8 cellular contexts compared by ENCODE assay signal in genomic region chr5:176388341-176389113, GRCh38. TPM values are rescaled to one million over a fixed set of nuclear protein-coding genes. Genes with fewer than 3 reads are reported as not detected.
A peak's percentile ranks its signal among the peaks of the same experiment; 100 is the strongest.
DNase-seq lines count a peak whose midpoint lies in the region; ATAC-seq and TF ChIP-seq lines count a peak whose summit lies in the region.

TSS of gene HIGD2A (plus strand) at chr5:176388751. CDS start at chr5:176388820, 69 bp downstream.
TSS of gene NOP16 (minus strand) at chr5:176388598. CDS start at chr5:176388539, 59 bp downstream.

- H3K36me3 ChIP-seq in cardiac muscle cell (peaks cover 12% of the 10 kb centered on the region), parathyroid adenoma (ENCODE audit: control insufficient read depth, insufficient read depth, low read length) (no peaks in the 10 kb centered on the region), tibial nerve (peaks cover 0 to 66% (median 12%) of the 10 kb centered on the region in 3 donors)

- H3K9ac ChIP-seq in parathyroid adenoma = peak within 1 kb of the TSS; percentile 93

- H3K27me3 Mint-ChIP-seq in activated naive CD8-positive, alpha-beta T cell treated with anti-CD3 and anti-CD28 coated beads, Interleukin-2, amount 50 U/mL, for 24 hours = no peaks in the 10 kb centered on the region

- DNase-seq in GM12865 (ENCODE audit: low read depth) (peak; percentile 99), NCI-H1417 treated with DMSO at 0.1 percent for 48 hours (lab: John Stamatoyannopoulos, UW) (peak; percentile 78), SW480 (ENCODE audit: low spot score) (peak; percentile 99), cardiac muscle cell (ENCODE audit: low read depth in 1 of 2, low spot score in 1 of 2) (peak; percentile 99 to 100), tibial nerve (ENCODE audit: low spot score in 2 of 2) (peak; percentile 99 to 100)
- peak; percentile 99 for DNase-seq in activated naive CD8-positive, alpha-beta T cell treated with anti-CD3 and anti-CD28 coated beads, Interleukin-2, amount 50 U/mL, for 24 hours

- no peaks in the 10 kb centered on the region for H3K9me3 Mint-ChIP-seq in activated naive CD8-positive, alpha-beta T cell treated with anti-CD3 and anti-CD28 coated beads, Interleukin-2, amount 50 U/mL, for 24 hours

- TF ChIP-seq POLR2A in tibial nerve (IDR thresholded peaks at IDR 0.05) = peak; percentile 22 to 47

- H3K4me1 ChIP-seq in cardiac muscle cell (ENCODE audit: low read depth) (peaks cover 7% of the 10 kb centered on the region), parathyroid adenoma (peaks cover 15% of the 10 kb centered on the region), tibial nerve (peaks cover 0 to 35% (median 15%) of the 10 kb centered on the region in 4 donors)

- H3K79me2 ChIP-seq in parathyroid adenoma = peaks cover 24% of the 10 kb centered on the region

- peak within 1 kb of the TSS; percentile 96 for H3K4me3 ChIP-seq in GM12865 (ENCODE audit: low read depth, low read length)
- peak within 1 kb of the TSS; percentile 62 for H3K4me3 ChIP-seq in cardiac muscle cell
- peak within 1 kb of the TSS; percentile 85 for H3K4me3 ChIP-seq in parathyroid adenoma (ENCODE audit: low read depth, low read length)
- peak within 1 kb of the TSS; percentile 73 to 92 (median 76) for H3K4me3 ChIP-seq in tibial nerve

- peak; percentile 83 for ATAC-seq in HG02763 (IDR thresholded peaks at IDR 0.05; ENCODE audit: unreplicated experiment)
- ATAC-seq in activated naive CD8-positive, alpha-beta T cell treated with anti-CD3 and anti-CD28 coated beads, Interleukin-2, amount 50 U/mL, for 24 hours = peak; percentile 96

- peak within 1 kb of the TSS; percentile 96 for H3K4me2 ChIP-seq in parathyroid adenoma (ENCODE audit: low read length)

- H2AFZ ChIP-seq in parathyroid adenoma = peak within 1 kb of the TSS; percentile 99

- peaks cover 39% of the 10 kb centered on the region for H3K4me1 Mint-ChIP-seq in activated naive CD8-positive, alpha-beta T cell treated with anti-CD3 and anti-CD28 coated beads, Interleukin-2, amount 50 U/mL, for 24 hours

- 0 to 1% methylated on average over 39 to 54 of the region's 59 CpGs for WGBS in tibial nerve, 2 donors

- H3K4me3 Mint-ChIP-seq in activated naive CD8-positive, alpha-beta T cell treated with anti-CD3 and anti-CD28 coated beads, Interleukin-2, amount 50 U/mL, for 24 hours = peak within 1 kb of the TSS; percentile 96

- H3K27ac ChIP-seq in cardiac muscle cell (peak within 1 kb of the TSS; percentile 97), parathyroid adenoma (peak within 1 kb of the TSS; percentile 100), tibial nerve (peak within 1 kb of the TSS; percentile 71 to 98 (median 96))

- H3K9me3 ChIP-seq in cardiac muscle cell (ENCODE audit: low read depth) = no peaks in the 10 kb centered on the region
- H3K9me3 ChIP-seq in parathyroid adenoma (ENCODE audit: control insufficient read depth, low read length) = no peaks in the 10 kb centered on the region
- no peaks in the 10 kb centered on the region for H3K9me3 ChIP-seq in tibial nerve

- peak; percentile 65 to 94 for TF ChIP-seq EP300 in tibial nerve (IDR thresholded peaks at IDR 0.05)

- H3K27me3 ChIP-seq in cardiac muscle cell (no peaks in the 10 kb centered on the region), parathyroid adenoma (ENCODE audit: control insufficient read depth, insufficient read depth, low read length) (no peaks in the 10 kb centered on the region), tibial nerve (no peaks in the 10 kb centered on the region)

- H3K27ac Mint-ChIP-seq in activated naive CD8-positive, alpha-beta T cell treated with anti-CD3 and anti-CD28 coated beads, Interleukin-2, amount 50 U/mL, for 24 hours = peak within 1 kb of the TSS; percentile 99

- peaks cover 58% of the 10 kb centered on the region for H3K36me3 Mint-ChIP-seq in activated naive CD8-positive, alpha-beta T cell treated with anti-CD3 and anti-CD28 coated beads, Interleukin-2, amount 50 U/mL, for 24 hours (ENCODE audit: low read depth)

- TF ChIP-seq CTCF in GM12865 (IDR thresholded peaks at IDR 0.05; ENCODE audit: insufficient read depth, low read depth, low read length, missing control alignments) = no peak
- TF ChIP-seq CTCF in cardiac muscle cell (IDR thresholded peaks at IDR 0.05; ENCODE audit: low read depth, low read length) = no peak
- peak; percentile 17 for TF ChIP-seq CTCF in parathyroid adenoma (IDR thresholded peaks at IDR 0.05)
- TF ChIP-seq CTCF in tibial nerve (IDR thresholded peaks at IDR 0.05) = peak in 2 of 5 experiments; percentile 59 to 67

RNA-seq across cellular contexts. Expression of gene HIGD2A, which starts in this region (rescaled TPM):
- total RNA-seq in cardiac muscle cell (203 and 313 TPM in 2 replicates), tibial nerve (10 to 100 TPM; 54.3 to 96.3 (median 85.1) TPM)
- polyA plus RNA-seq in cardiac muscle cell = 273 and 388 TPM in 2 replicates

RNA-seq across cellular contexts. Expression of gene NOP16, which starts in this region (rescaled TPM):
- total RNA-seq in cardiac muscle cell (11.5 and 18.0 TPM in 2 replicates), tibial nerve (10 to 100 TPM in 1 of 4 donors, 1 to 10 TPM in 3; 6.1 to 17.7 (median 6.6) TPM)
- 52.0 and 56.7 TPM in 2 replicates for polyA plus RNA-seq in cardiac muscle cell

Comparison
In these comparisons a context has a peak if more than half of its experiments do, and no peak if none do; other contexts are left out.
1. Peak in every context shown above with its lines: DNase-seq, ATAC-seq, H3K4me3 ChIP-seq and H3K27ac ChIP-seq.